ENCODE assay signal across 16 cellular contexts in the genomic region with DNA sequence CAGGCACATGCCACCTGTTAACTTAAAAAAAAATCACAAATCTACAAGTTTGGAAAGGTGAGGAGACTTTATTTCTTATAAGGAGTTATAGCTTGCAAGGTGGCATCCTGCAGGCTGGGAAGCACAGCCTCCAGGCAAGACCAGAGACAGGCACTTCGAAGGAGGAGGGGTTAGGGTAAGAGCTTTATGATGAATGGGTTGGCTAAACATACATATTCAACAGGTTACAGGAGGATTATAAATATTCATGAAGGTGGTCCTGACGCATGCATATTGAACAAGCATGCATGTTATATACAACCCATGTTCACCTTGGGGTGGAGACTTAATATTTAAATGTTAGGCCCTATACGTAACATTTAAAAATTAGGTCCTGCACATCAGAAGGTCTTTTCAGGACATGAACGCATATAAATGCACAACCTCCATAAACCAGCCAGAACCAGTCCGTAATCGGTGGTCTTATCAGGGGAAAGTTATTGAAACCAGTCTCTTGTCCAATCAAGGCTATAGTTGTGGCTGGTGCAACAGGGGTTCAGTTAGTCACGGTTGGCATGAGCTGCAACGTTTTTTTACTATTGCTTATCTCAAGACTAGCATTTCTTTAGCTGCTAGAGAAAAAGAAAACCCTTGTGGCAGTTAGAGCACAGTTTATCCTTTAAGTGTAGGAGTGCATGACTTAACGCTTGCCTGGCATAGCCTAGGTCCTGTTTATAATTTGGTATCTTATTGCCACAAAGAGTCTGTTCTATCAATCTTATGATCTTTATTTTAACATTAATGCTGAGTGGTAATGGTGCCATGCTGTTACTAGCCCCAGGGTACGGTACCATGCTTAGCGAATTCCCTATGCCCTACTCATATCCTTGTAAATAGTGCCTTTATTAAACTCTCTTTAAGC.
DNase-seq lines count a peak whose midpoint lies in the region; ATAC-seq and TF ChIP-seq lines count a peak whose summit lies in the region.
"Had no signal": no experiment of that assay in that cellular context is flagged by ENCODE, and none has a peak within 500 bp of the region (broad histone marks: within the 10 kb centered on the region; RNA-seq: fewer than 3 reads in every experiment).

No MANE protein-coding gene starts in this region.

- no peak overlapping the region for H3K4me2 ChIP-seq in neuronal stem cell (ENCODE audit: insufficient read depth, low read length, poor library complexity, severe bottlenecking)

- no peak overlapping the region for H3K27ac ChIP-seq in neuronal stem cell (replicated peaks; ENCODE audit: low read length)
- H3K27ac ChIP-seq in prostate gland: no peak overlapping the region
- no peak overlapping the region for H3K27ac ChIP-seq in left lung
- H3K27ac ChIP-seq: SJCRH30 had no signal

- H2AK5ac ChIP-seq in neuronal stem cell (ENCODE audit: low read depth, low read length): no peak overlapping the region

- TF ChIP-seq CTCF in prostate gland (IDR thresholded peaks at IDR 0.05): no peak
- TF ChIP-seq CTCF in left lung (IDR thresholded peaks at IDR 0.05): no peak

- H3K4ac ChIP-seq in neuronal stem cell (ENCODE audit: low read length): no peak overlapping the region

- H4K91ac ChIP-seq in neuronal stem cell (ENCODE audit: low read depth, low read length, poor library complexity): no peak overlapping the region

- H2BK12ac ChIP-seq in neuronal stem cell (ENCODE audit: low read length): no peak overlapping the region

- H3K23ac ChIP-seq in neuronal stem cell (ENCODE audit: low read depth, low read length, poor library complexity): no peak overlapping the region

- H3K36me3 ChIP-seq in neuronal stem cell (replicated peaks in 1 of 2; ENCODE audit: control insufficient read depth in 2 of 2, insufficient read depth in 2 of 2, low read length in 2 of 2): no peaks in the 10 kb centered on the region
- no peaks in the 10 kb centered on the region for H3K36me3 ChIP-seq in prostate gland
- no peaks in the 10 kb centered on the region for H3K36me3 ChIP-seq in left lung
- H3K36me3 ChIP-seq: MG63, SJCRH30 had no signal

- no peak overlapping the region for H2BK15ac ChIP-seq in neuronal stem cell (ENCODE audit: low read length)

- no peak overlapping the region for H4K8ac ChIP-seq in neuronal stem cell (ENCODE audit: low read depth, low read length)

- intact Hi-C loops in prostate gland (cut with DNase I) (no loop called here), left lung (cut with DNase I) (no loop called here)

- ATAC-seq in left lung: no peak
- ATAC-seq in GM19455 (IDR thresholded peaks at IDR 0.05; ENCODE audit: unreplicated experiment): no peak

- H3K79me1 ChIP-seq in neuronal stem cell (ENCODE audit: low read depth, low read length): no peaks in the 10 kb centered on the region

- no peak overlapping the region for H3K18ac ChIP-seq in neuronal stem cell (ENCODE audit: low read length)

- no peak overlapping the region for H2BK5ac ChIP-seq in neuronal stem cell (ENCODE audit: low read length)

- WGBS in neuronal stem cell (ENCODE audit: extremely low coverage in 2 of 2, insufficient read length in 2 of 2, insufficient replicate concordance in 1 of 2), 2 donors: no CpG with 5 or more reads among the region's 11 CpGs
- 81% methylated on average over 11 of the region's 11 CpGs for WGBS in prostate gland

- DNase-seq in EH (ENCODE audit: low read depth): peak; percentile 29
- peak; percentile 34 for DNase-seq in RPMI7951 (ENCODE audit: low read depth)
- peak; percentile 85 for DNase-seq in epidermal melanocyte (ENCODE audit: insufficient read length, low spot score)
- DNase-seq in neuronal stem cell (ENCODE audit: low spot score): no peak
- no peak for DNase-seq in prostate gland (ENCODE audit: low spot score)
- DNase-seq in left lung: no peak
- DNase-seq in mesenteric fat pad (ENCODE audit: low spot score): no peak
- DNase-seq: AML-193; CD4-positive, CD25-positive, alpha-beta regulatory T cell; KG1; MG63; NCI-H187 treated with DMSO at 0.1 percent for 48 hours; NCI-H510A; NCI-H82 had no signal

- H3K4me1 ChIP-seq in neuronal stem cell (ENCODE audit: control insufficient read depth in 2 of 2, insufficient read depth in 1 of 2, low read depth in 1 of 2, low read length in 2 of 2) (no peaks in the 10 kb centered on the region), prostate gland (replicated peaks) (no peaks in the 10 kb centered on the region), left lung (no peaks in the 10 kb centered on the region)

- no peak overlapping the region for H3K14ac ChIP-seq in neuronal stem cell (ENCODE audit: low read length)

- no peaks in the 10 kb centered on the region for H3K27me3 ChIP-seq in neuronal stem cell (ENCODE audit: control insufficient read depth in 3 of 3, insufficient read depth in 3 of 3, low read depth in 1 of 3, low read length in 3 of 3)
- H3K27me3 ChIP-seq in prostate gland (replicated peaks; ENCODE audit: insufficient read depth): no peaks in the 10 kb centered on the region
- no peaks in the 10 kb centered on the region for H3K27me3 ChIP-seq in left lung
- H3K27me3 ChIP-seq: MG63, SJCRH30 had no signal

- H3K9ac ChIP-seq in neuronal stem cell (ENCODE audit: low read depth, low read length, poor library complexity): no peak overlapping the region

- no peak overlapping the region for H2BK120ac ChIP-seq in neuronal stem cell (ENCODE audit: low read depth, low read length)

- no peak overlapping the region for H3K4me3 ChIP-seq in neuronal stem cell (ENCODE audit: low read length in 2 of 2)
- H3K4me3 ChIP-seq in prostate gland: no peak overlapping the region
- H3K4me3 ChIP-seq in left lung: no peak overlapping the region
- H3K4me3 ChIP-seq: MG63, SJCRH30 had no signal

- TF ChIP-seq POLR2A in prostate gland (IDR thresholded peaks at IDR 0.05): no peak

- peak overlapping the region; percentile 6 for H2AFZ ChIP-seq in neuronal stem cell (ENCODE audit: low read length)

- H3K9me3 ChIP-seq in neuronal stem cell (replicated peaks in 1 of 2; ENCODE audit: control insufficient read depth in 2 of 2, insufficient read depth in 1 of 2, low read depth in 1 of 2, low read length in 2 of 2) (peaks cover 0 to 2% of the 10 kb centered on the region in 2 donors), prostate gland (no peaks in the 10 kb centered on the region), left lung (no peaks in the 10 kb centered on the region)
- H3K9me3 ChIP-seq: MG63, SJCRH30 had no signal

Comparison
In these comparisons a context has a peak if more than half of its experiments do, and no peak if none do; other contexts are left out.
1. DNase-seq: peak in EH (single experiment), RPMI7951 (single experiment) and epidermal melanocyte (single experiment); none in neuronal stem cell (single experiment), prostate gland (single experiment), left lung (0 of 2) and mesenteric fat pad (single experiment).